In genomic region chr5:109454726-109455505, GRCh38 we compare ENCODE assay signal across 10 cellular contexts. TPM values are rescaled to one million over a fixed set of nuclear protein-coding genes. Genes with fewer than 3 reads are reported as not detected.
DNase-seq lines count a peak whose midpoint lies in the region; ATAC-seq and TF ChIP-seq lines count a peak whose summit lies in the region.
"Had no signal": no experiment of that assay in that cellular context is flagged by ENCODE, and none has a peak within 500 bp of the region (broad histone marks: within the 10 kb centered on the region; RNA-seq: fewer than 3 reads in every experiment).

No MANE protein-coding gene starts in this region.

- intact Hi-C loops in colonic mucosa (cut with DNase I), result loop anchor here (5.0 kb wide), 1 partner anchor 38 kb away; no protein-coding TSS in a partner anchor
- intact Hi-C loops in mucosa of descending colon (cut with DNase I, micrococcal nuclease), result no loop called here
- intact Hi-C loops in CD8-positive, alpha-beta T cell (cut with DNase I, micrococcal nuclease), result no loop called here

- H3K4me1 Mint-ChIP-seq in CD8-positive, alpha-beta T cell (ENCODE audit: low read depth), result no peaks in the 10 kb centered on the region

- peaks cover 0 to 3% of the 10 kb centered on the region in 2 donors for H3K36me3 Mint-ChIP-seq in activated naive CD4-positive, alpha-beta T cell treated with anti-CD3 and anti-CD28 coated beads, Interleukin-2, amount 50 U/mL, for 72 hours
- H3K36me3 Mint-ChIP-seq in CD8-positive, alpha-beta T cell, result no peaks in the 10 kb centered on the region

- WGBS in urinary bladder, result 43% methylated on average over 7 of the region's 7 CpGs

- H3K4me1 ChIP-seq in colonic mucosa (no peaks in the 10 kb centered on the region), mucosa of descending colon (ENCODE audit: low read depth) (no peaks in the 10 kb centered on the region), urinary bladder (ENCODE audit: insufficient read depth) (no peaks in the 10 kb centered on the region)
- no peaks in the 10 kb centered on the region for H3K4me1 ChIP-seq in CD8-positive, alpha-beta T cell (ENCODE audit: insufficient read depth, low read length)

- H3K9me3 ChIP-seq in MG63, result no peaks in the 10 kb centered on the region; the same call in 1 of the 2 replicates
- no peaks in the 10 kb centered on the region for H3K9me3 ChIP-seq in colonic mucosa
- H3K9me3 ChIP-seq in mucosa of descending colon, result no peaks in the 10 kb centered on the region
- H3K9me3 ChIP-seq in CD8-positive, alpha-beta T cell (ENCODE audit: low read length), result no peaks in the 10 kb centered on the region

- no peak overlapping the region for H3K4me3 Mint-ChIP-seq in CD8-positive, alpha-beta T cell
- H3K4me3 Mint-ChIP-seq: activated naive CD8-positive, alpha-beta T cell had no signal

- ATAC-seq in mucosa of descending colon (peak; percentile 29), HG03354 (IDR thresholded peaks at IDR 0.05; ENCODE audit: poor library complexity, severe bottlenecking, unreplicated experiment) (no peak)
- no peak for ATAC-seq in activated naive CD4-positive, alpha-beta T cell treated with anti-CD3 and anti-CD28 coated beads, Interleukin-2, amount 50 U/mL, for 72 hours
- no peak for ATAC-seq in CD8-positive, alpha-beta T cell

- H3K36me3 ChIP-seq in MG63 (no peaks in the 10 kb centered on the region), colonic mucosa (no peaks in the 10 kb centered on the region), mucosa of descending colon (ENCODE audit: low read depth) (no peaks in the 10 kb centered on the region), urinary bladder (ENCODE audit: insufficient read depth) (no peaks in the 10 kb centered on the region)
- H3K36me3 ChIP-seq in CD8-positive, alpha-beta T cell (ENCODE audit: insufficient read depth, low read length), result no peaks in the 10 kb centered on the region

- H3K27ac ChIP-seq in colonic mucosa (peak overlapping the region; percentile 17), urinary bladder (ENCODE audit: low read depth) (peak overlapping the region; percentile 50)
- H3K27ac ChIP-seq in CD8-positive, alpha-beta T cell (ENCODE audit: low read depth, low read length), result no peak overlapping the region
- H3K27ac ChIP-seq: HL-60 had no signal

- CTCF ChIA-PET in CD8-positive, alpha-beta T cell (lab: Charles Lee), result no interaction called here

- H3K9ac ChIP-seq in colonic mucosa (ENCODE audit: low read depth in 2 of 2, low read length in 2 of 2), result no peak overlapping the region

- DNase-seq in MG63 (peak; percentile 62), colonic mucosa (no peak), mucosa of descending colon (no peak), NCI-H1694 (lab: John Stamatoyannopoulos, UW) (no peak)
- DNase-seq in activated naive CD4-positive, alpha-beta T cell treated with anti-CD3 and anti-CD28 coated beads, Interleukin-2, amount 50 U/mL, for 72 hours (ENCODE audit: low spot score in 2 of 2), result no peak
- no peak for DNase-seq in CD8-positive, alpha-beta T cell

- H3K27me3 ChIP-seq in MG63 (no peaks in the 10 kb centered on the region), colonic mucosa (no peaks in the 10 kb centered on the region)
- no peaks in the 10 kb centered on the region for H3K27me3 ChIP-seq in CD8-positive, alpha-beta T cell (ENCODE audit: insufficient read depth, low read length)

- POLR2A ChIA-PET in CD8-positive, alpha-beta T cell (lab: Charles Lee), result interaction anchor here (0.7 kb wide), 1 partner anchor 967 kb away, joined by 3 read pairs; no protein-coding TSS in a partner anchor

- no peaks in the 10 kb centered on the region for H3K9me3 Mint-ChIP-seq in activated naive CD4-positive, alpha-beta T cell treated with anti-CD3 and anti-CD28 coated beads, Interleukin-2, amount 50 U/mL, for 72 hours
- H3K9me3 Mint-ChIP-seq in CD8-positive, alpha-beta T cell, result no peaks in the 10 kb centered on the region

- H3K4me3 ChIP-seq in MG63 (peak overlapping the region; percentile 1; the same call in 1 of the 2 replicates), colonic mucosa (no peak overlapping the region), mucosa of descending colon (no peak overlapping the region), urinary bladder (ENCODE audit: low read depth, low read length) (no peak overlapping the region)
- H3K4me3 ChIP-seq in CD8-positive, alpha-beta T cell (ENCODE audit: low read depth, low read length), result no peak overlapping the region

- no peak for TF ChIP-seq CTCF in colonic mucosa (IDR thresholded peaks at IDR 0.05)
- no peak for TF ChIP-seq CTCF in mucosa of descending colon (IDR thresholded peaks at IDR 0.05)
- TF ChIP-seq CTCF in CD8-positive, alpha-beta T cell (IDR thresholded peaks at IDR 0.05), result no peak

- H3K27me3 Mint-ChIP-seq in CD8-positive, alpha-beta T cell (ENCODE audit: low read depth), result peaks cover 6% of the 10 kb centered on the region

- H3K27ac Mint-ChIP-seq in activated naive CD4-positive, alpha-beta T cell treated with anti-CD3 and anti-CD28 coated beads, Interleukin-2, amount 50 U/mL, for 72 hours, result no peak overlapping the region
- no peak overlapping the region for H3K27ac Mint-ChIP-seq in CD8-positive, alpha-beta T cell

RNA-seq across cellular contexts. Expression of gene PJA2, which starts 45.1 kb away (rescaled TPM):
- 43.8 and 57.7 TPM in 2 replicates for total RNA-seq in MG63 (2014; rRNA removed; shearing (Covaris generic); ENCODE audit: low replicate concordance)
- total RNA-seq in colonic mucosa (100 to 1,000 TPM in 1 of 2 donors, 10 to 100 TPM in 1; 55.9 to 102 TPM), mucosa of descending colon (100 to 1,000 TPM in 1 of 3 donors, 10 to 100 TPM in 2; 76.5 to 139 (median 83.7) TPM), urinary bladder (236 TPM)
- 130 TPM for polyA plus RNA-seq in urinary bladder
- total RNA-seq in activated naive CD4-positive, alpha-beta T cell treated with anti-CD3 and anti-CD28 coated beads, Interleukin-2, amount 50 U/mL, for 72 hours, result 10 to 100 TPM; 63.6 to 64.5 TPM
- total RNA-seq in CD8-positive, alpha-beta T cell, result 10 to 100 TPM; 89.3 to 94.4 TPM
